Comparison of ENCODE assay signal across 8 cellular contexts in the genomic region with DNA sequence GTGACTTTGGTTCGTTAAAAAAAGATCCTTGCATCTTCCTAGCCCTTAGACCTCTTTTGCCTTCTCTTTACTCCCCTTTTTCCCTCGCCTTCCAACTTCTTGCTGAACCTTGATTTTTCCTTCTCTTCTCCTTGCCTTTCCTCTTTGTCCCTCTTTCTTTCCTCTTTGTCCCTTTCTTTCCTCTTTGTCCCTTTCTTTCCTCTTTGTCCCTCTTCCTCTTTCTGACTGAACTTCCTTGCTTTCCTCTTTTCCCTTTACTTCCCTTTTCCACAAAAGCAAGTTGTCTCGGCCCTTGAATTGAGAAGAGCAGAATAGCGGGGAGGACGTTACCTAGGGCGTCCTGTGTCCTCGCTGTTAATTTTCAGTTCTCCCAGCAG. TPM values are rescaled to one million over a fixed set of nuclear protein-coding genes. Genes with fewer than 3 reads are reported as not detected.
DNase-seq lines count a peak whose midpoint lies in the region; ATAC-seq, FAIRE-seq and TF ChIP-seq lines count a peak whose summit lies in the region.

No MANE protein-coding gene starts in this region.

- H3K4ac ChIP-seq in H1 (replicated peaks; ENCODE audit: insufficient read length, low read depth, low read length), result no peak overlapping the region

- no peak for TF ChIP-seq EP300 in H1 (IDR thresholded peaks at IDR 0.05; ENCODE audit: borderline replicate concordance in 1 of 2, low read depth in 2 of 2, low read length in 2 of 2)

- no peak overlapping the region for H3K23ac ChIP-seq in H1 (ENCODE audit: insufficient read length)

- FAIRE-seq in H1 (lab: Jason Lieb, UNC) (no peak), pancreas (lab: Jason Lieb, UNC) (no peak)

- intact Hi-C loops in pancreas (cut with DNase I), result no loop called here
- intact Hi-C loops in posterior cingulate gyrus (cut with DNase I), result loop anchor here (1.0 to 10.0 kb wide), 6 partner anchors 59 to 696 kb away; a partner anchor contains a TSS

- no peak for ATAC-seq in pancreas

- no peaks in the 10 kb centered on the region for H4K20me1 ChIP-seq in DOHH2 (ENCODE audit: control insufficient read depth, insufficient read depth, low read depth, low read length)
- peaks cover 0 to 5% of the 10 kb centered on the region in 2 experiments for H4K20me1 ChIP-seq in H1 (replicated peaks in 1 of 2; ENCODE audit: control insufficient read depth in 1 of 2, insufficient read depth in 2 of 2, low read length in 2 of 2)

- no peak for TF ChIP-seq CTCF in DOHH2 (IDR thresholded peaks at IDR 0.05; ENCODE audit: low read depth, low read length, poor library complexity, severe bottlenecking)
- TF ChIP-seq CTCF in NB4 (IDR thresholded peaks at IDR 0.05; ENCODE audit: low read depth, low read length), result no peak
- TF ChIP-seq CTCF in H1 (IDR thresholded peaks at IDR 0.05; ENCODE audit: control extremely low read depth in 1 of 3, insufficient read depth in 1 of 3, low read depth in 1 of 3, low read length in 3 of 3), result no peak
- TF ChIP-seq CTCF in pancreas (IDR thresholded peaks at IDR 0.05), result no peak

- WGBS in H1 (ENCODE audit: extremely low coverage in 1 of 2, insufficient coverage in 1 of 2, insufficient read length in 1 of 2, insufficient replicate concordance in 2 of 2, low coverage in 1 of 2, low lambda C conversion rate in 2 of 2, missing lambda C conversion rate in 1 of 2), 2 experiments, result 5% methylated on average over 7 of the region's 7 CpGs; no CpG with 5 or more reads in 1 of the 2 experiments
- WGBS in pancreas, 2 donors, result 2 to 5% methylated on average over 7 of the region's 7 CpGs

- H3K9ac ChIP-seq in H1 (replicated peaks in 1 of 4; ENCODE audit: extremely low read depth in 1 of 4, low read depth in 3 of 4, low read length in 3 of 4), result no peak overlapping the region

- POLR2A ChIA-PET in H1 (lab: Charles Lee; ENCODE audit: partially characterized antibody), result interaction anchor here (1.5 kb wide), 1 partner anchor 60 kb away, joined by 3 read pairs; a partner anchor contains a TSS

- no peaks in the 10 kb centered on the region for H3K79me1 ChIP-seq in H1 (ENCODE audit: low read depth, low read length)

- no peak for TF ChIP-seq RAD21 in H1 (IDR thresholded peaks at IDR 0.05 in 1 of 2, conservative IDR thresholded peaks at IDR 0.05 in 1 of 2; ENCODE audit: low read depth in 2 of 2, low read length in 2 of 2)

- H3K23me2 ChIP-seq in H1 (ENCODE audit: low read depth, low read length), result peaks cover 28% of the 10 kb centered on the region

- H4K5ac ChIP-seq in H1 (ENCODE audit: insufficient read length, low read depth, low read length), result no peak overlapping the region

- H3K14ac ChIP-seq in H1 (ENCODE audit: insufficient read length), result no peak overlapping the region

- no peak overlapping the region for H4K8ac ChIP-seq in H1 (ENCODE audit: extremely low read depth, insufficient read depth, low read length)

- no peak overlapping the region for H3K56ac ChIP-seq in H1 (replicated peaks; ENCODE audit: insufficient read length, low read depth, low read length)

- no peak overlapping the region for H2BK20ac ChIP-seq in H1 (ENCODE audit: low read length)

- H3K36me3 ChIP-seq in DOHH2 (ENCODE audit: control insufficient read depth, low read length) (no peaks in the 10 kb centered on the region), H1 (ENCODE audit: control insufficient read depth in 2 of 4, insufficient read depth in 4 of 4, low read length in 3 of 4) (no peaks in the 10 kb centered on the region), pancreas (no peaks in the 10 kb centered on the region)

- TF ChIP-seq POLR2A in NB4 (IDR thresholded peaks at IDR 0.05; ENCODE audit: extremely low read depth, insufficient read length) (no peak), H1 (IDR thresholded peaks at IDR 0.05; ENCODE audit: control extremely low read depth in 1 of 2, low read depth in 2 of 2, low read length in 2 of 2) (no peak)

- no peak overlapping the region for H3K18ac ChIP-seq in H1 (ENCODE audit: extremely low read depth, low read length)

- H3K4me2 ChIP-seq in DOHH2 (ENCODE audit: low read length) (peak overlapping the region; percentile 96), H1 (ENCODE audit: insufficient read depth in 1 of 2, low read depth in 2 of 2, low read length in 2 of 2) (peak overlapping the region; percentile 96 to 98)

- no peak overlapping the region for H2BK120ac ChIP-seq in H1 (replicated peaks; ENCODE audit: low read depth, low read length)

- no peak overlapping the region for H2BK5ac ChIP-seq in H1 (ENCODE audit: low read depth, low read length)

- H4K91ac ChIP-seq in H1 (replicated peaks; ENCODE audit: insufficient read length, low read length), result no peak overlapping the region

- no peak overlapping the region for H2BK15ac ChIP-seq in H1 (ENCODE audit: low read length)

- no peaks in the 10 kb centered on the region for H3K9me2 ChIP-seq in DOHH2 (replicated peaks; ENCODE audit: control insufficient read depth, low read length)

- H3K4me1 ChIP-seq in DOHH2 (ENCODE audit: control insufficient read depth, low read length), result peaks cover 35% of the 10 kb centered on the region
- H3K4me1 ChIP-seq in H1 (replicated peaks in 1 of 4; ENCODE audit: control insufficient read depth in 3 of 4, insufficient read depth in 4 of 4, low read length in 3 of 4), result peaks cover 0 to 17% (median 3%) of the 10 kb centered on the region in 4 experiments; a peak in 5 of 7 replicates
- H3K4me1 ChIP-seq in pancreas, result peaks cover 0 to 8% (median 0%) of the 10 kb centered on the region in 3 donors

- H3K9me3 ChIP-seq in DOHH2 (ENCODE audit: control insufficient read depth, insufficient read depth, low read length), result no peaks in the 10 kb centered on the region
- H3K9me3 ChIP-seq in H1 (ENCODE audit: insufficient read depth in 2 of 2, low read depth in 1 of 2, low read length in 1 of 2), result no peaks in the 10 kb centered on the region
- no peaks in the 10 kb centered on the region for H3K9me3 ChIP-seq in pancreas

- H3K79me2 ChIP-seq in DOHH2 (ENCODE audit: control insufficient read depth, low read length) (peaks cover 5% of the 10 kb centered on the region), H1 (ENCODE audit: control insufficient read depth in 1 of 2, insufficient read depth in 2 of 2, low read length in 2 of 2) (no peaks in the 10 kb centered on the region)

- no peak overlapping the region for H2AK5ac ChIP-seq in H1 (ENCODE audit: low read depth, low read length)

- H2BK12ac ChIP-seq in H1 (ENCODE audit: low read depth, low read length), result no peak overlapping the region

- H3K27ac ChIP-seq in DOHH2 (ENCODE audit: low read depth, low read length) (no peak overlapping the region), H1 (ENCODE audit: low read depth, low read length) (no peak overlapping the region), pancreas (no peak overlapping the region)

- DNase-seq in NB4 (ENCODE audit: low read depth) (peak; percentile 42), H1 (ENCODE audit: low read depth in 1 of 2, low spot score in 2 of 2) (no peak), pancreas (no peak), posterior cingulate gyrus (no peak), NCI-H2029 (lab: John Stamatoyannopoulos, UW) (no peak), NCI-H510A (lab: John Stamatoyannopoulos, UW) (no peak)
- no peak for DNase-seq in activated CD8-positive, alpha-beta memory T cell treated with anti-CD3 and anti-CD28 coated beads, Interleukin-2, amount 50 U/mL, for 48 hours

- peak overlapping the region; percentile 85 for H3K4me3 ChIP-seq in DOHH2 (ENCODE audit: low read length)
- H3K4me3 ChIP-seq in NB4 (ENCODE audit: low read depth, low read length), result peak overlapping the region; percentile 70
- peak overlapping the region in 3 of 4 experiments; percentile 70 to 97 (median 89); a peak in 6 of 8 replicates for H3K4me3 ChIP-seq in H1 (ENCODE audit: extremely low read depth in 1 of 4, insufficient read depth in 2 of 4, low read depth in 3 of 4, low read length in 4 of 4)
- peak overlapping the region; percentile 62 to 100 (median 82) for H3K4me3 ChIP-seq in pancreas

- H3K27me3 ChIP-seq in DOHH2 (ENCODE audit: control insufficient read depth, low read length) (peaks cover 24% of the 10 kb centered on the region), H1 (replicated peaks in 1 of 4; ENCODE audit: control insufficient read depth in 3 of 4, extremely low read depth in 1 of 4, insufficient read depth in 3 of 4, low read length in 3 of 4) (peaks cover 11 to 50% (median 40%) of the 10 kb centered on the region in 4 experiments), pancreas (no peaks in the 10 kb centered on the region)

- peaks cover 7% of the 10 kb centered on the region for H3F3A ChIP-seq in DOHH2 (ENCODE audit: control insufficient read depth, insufficient read depth)

- CTCF ChIA-PET in H1 (lab: Charles Lee; ENCODE audit: partially characterized antibody), result interaction anchor here (0.9 to 3.1 kb wide), 11 partner anchors 9 to 489 kb away, joined by 3 to 18 read pairs (median 9); a partner anchor contains a TSS

- no peak overlapping the region for H2AFZ ChIP-seq in H1 (ENCODE audit: low read length)

TF ChIP-seq in H1, 55 proteins besides CTCF, POLR2A, EP300 and RAD21 (continues in another document):
- no peak for TF ChIP-seq RFX5 (IDR thresholded peaks at IDR 0.05; ENCODE audit: borderline replicate concordance, low read depth, low read length)
- no peak for TF ChIP-seq FOSL1 (IDR thresholded peaks at IDR 0.05; ENCODE audit: insufficient read depth, low read depth, low read length)
- peak; percentile 53; the same call in 1 of the 2 replicates for TF ChIP-seq SUZ12 (IDR thresholded peaks at IDR 0.05; ENCODE audit: low read length)
- TF ChIP-seq EZH2 (IDR thresholded peaks at IDR 0.05; ENCODE audit: low read depth, low read length, severe bottlenecking), result peak; percentile 29
- no peak for TF ChIP-seq SP2 (IDR thresholded peaks at IDR 0.05; ENCODE audit: low read length)
- no peak for TF ChIP-seq JUN (IDR thresholded peaks at IDR 0.05; ENCODE audit: low read depth, low read length)
- TF ChIP-seq BACH1 (IDR thresholded peaks at IDR 0.05; ENCODE audit: low read length), result no peak
- TF ChIP-seq, protein P1, sequence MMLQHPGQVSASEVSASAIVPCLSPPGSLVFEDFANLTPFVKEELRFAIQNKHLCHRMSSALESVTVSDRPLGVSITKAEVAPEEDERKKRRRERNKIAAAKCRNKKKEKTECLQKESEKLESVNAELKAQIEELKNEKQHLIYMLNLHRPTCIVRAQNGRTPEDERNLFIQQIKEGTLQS (IDR thresholded peaks at IDR 0.05; ENCODE audit: insufficient read depth, low read depth, low read length), result no peak
- TF ChIP-seq CHD1 (IDR thresholded peaks at IDR 0.05; ENCODE audit: low read depth, low read length), result no peak

RNA-seq across cellular contexts. Expression of a gene that starts 1.4 kb away (rescaled TPM):
- 8.1 and 9.6 TPM in 2 replicates for total RNA-seq in H1 (2021; fragmentation: NEBNext Ultra II Directional; extraction: Animal tissue kit (Norgen Biotek cat#: 25700))
- 3.0 and 5.9 TPM in 2 replicates for polyA plus RNA-seq in H1 (2011; rRNA removed)
- polyA plus RNA-seq in H1 (2011; cell fraction: cytosol; rRNA removed), result 6.0 TPM
- 3.9 TPM for polyA plus RNA-seq in H1 (2011; cell fraction: nucleus; rRNA removed)
- 6.1 to 11.4 TPM (median 9.6 TPM) in 4 replicates for polyA plus RNA-seq in H1 (2012, experiment 1 of 2)
- polyA plus RNA-seq in H1 (2012, experiment 2 of 2), result 1.2 TPM
- polyA plus RNA-seq in H1 (2013, experiment 1 of 2), result 4.7 TPM
- 4.3 TPM for polyA plus RNA-seq in H1 (2013, experiment 2 of 2)
- 13.2 and 14.0 TPM in 2 replicates for polyA minus RNA-seq in H1 (2011; rRNA and poly(A)+ RNA removed)
- 6.3 TPM for polyA minus RNA-seq in H1 (2011; cell fraction: cytosol; rRNA and poly(A)+ RNA removed)
- polyA minus RNA-seq in H1 (2011; cell fraction: nucleus; rRNA and poly(A)+ RNA removed), result 12.1 TPM
- 10 to 100 TPM in 1 of 6 donors, 1 to 10 TPM in 5; 2.7 to 10.3 (median 4.8) TPM for total RNA-seq in pancreas
- 1 to 10 TPM; 1.8 to 4.0 TPM for polyA plus RNA-seq in pancreas
